In the genomic region with DNA sequence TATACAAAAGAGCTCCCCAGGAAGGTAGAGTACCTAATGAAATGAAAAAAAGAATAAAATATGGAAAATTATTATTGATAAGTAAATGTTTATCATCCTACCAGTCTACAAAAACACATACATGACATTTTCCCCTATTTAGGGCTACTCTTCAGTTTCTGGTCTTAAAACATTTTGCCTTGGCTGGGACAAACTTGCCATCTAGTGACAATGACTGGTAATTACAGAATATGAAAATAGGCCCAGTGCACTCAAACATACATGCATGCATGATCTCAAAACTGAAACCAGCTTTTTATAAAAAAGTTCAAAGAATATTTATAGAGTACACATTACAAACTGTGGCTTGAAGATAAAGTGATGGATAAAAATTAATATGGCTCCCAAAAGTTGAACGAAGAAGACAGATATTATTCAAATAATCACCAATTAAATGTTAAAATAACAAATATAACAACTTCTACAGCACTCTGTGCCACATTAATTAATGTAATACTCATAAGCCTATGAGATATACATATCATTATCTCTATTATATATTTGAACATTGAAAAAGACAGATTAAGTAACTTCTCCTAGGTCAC, we compare ENCODE assay signal across 8 cellular contexts. TPM values are rescaled to one million over a fixed set of nuclear protein-coding genes. Genes with fewer than 3 reads are reported as not detected.
DNase-seq lines count a peak whose midpoint lies in the region; ATAC-seq and TF ChIP-seq lines count a peak whose summit lies in the region.

No MANE protein-coding gene starts in this region.

- H3K27me3 Mint-ChIP-seq in central memory CD8-positive, alpha-beta T cell = no peaks in the 10 kb centered on the region
- H3K27me3 Mint-ChIP-seq in T-helper 2 cell treated with Interferon-gamma antibody and Interleukin-4, amounts not matched to agents 5 μg/mL and 100 μg/mL, for 36 hours (ENCODE audit: low read depth) = no peaks in the 10 kb centered on the region

- no peak overlapping the region for H3K27ac ChIP-seq in lung (ENCODE audit: low read depth in 1 of 2, low read length in 1 of 2)

- no peaks in the 10 kb centered on the region for H3K4me1 ChIP-seq in lung (ENCODE audit: control insufficient read depth in 2 of 2, insufficient read depth in 2 of 2, low read length in 2 of 2)

- peak; percentile 77 for TF ChIP-seq CTCF in lung (IDR thresholded peaks at IDR 0.05; ENCODE audit: control extremely low read depth, extremely low read depth)

- peaks cover 0 to 2% of the 10 kb centered on the region in 2 donors for H3K36me3 ChIP-seq in lung (ENCODE audit: control insufficient read depth in 2 of 2, insufficient read depth in 2 of 2, low read length in 2 of 2)

- no peak overlapping the region for H3K27ac Mint-ChIP-seq in central memory CD8-positive, alpha-beta T cell (ENCODE audit: low read depth)
- H3K27ac Mint-ChIP-seq in T-helper 2 cell treated with Interferon-gamma antibody and Interleukin-4, amounts not matched to agents 5 μg/mL and 100 μg/mL, for 36 hours = no peak overlapping the region

- no peaks in the 10 kb centered on the region for H3K27me3 ChIP-seq in lung (ENCODE audit: control insufficient read depth, insufficient read depth)

- no peaks in the 10 kb centered on the region for H3K4me1 Mint-ChIP-seq in central memory CD8-positive, alpha-beta T cell
- peaks cover 2% of the 10 kb centered on the region for H3K4me1 Mint-ChIP-seq in T-helper 2 cell treated with Interferon-gamma antibody and Interleukin-4, amounts not matched to agents 5 μg/mL and 100 μg/mL, for 36 hours (ENCODE audit: low read depth)

- no peak overlapping the region for H3K4me3 Mint-ChIP-seq in central memory CD8-positive, alpha-beta T cell
- no peak overlapping the region for H3K4me3 Mint-ChIP-seq in T-helper 2 cell treated with Interferon-gamma antibody and Interleukin-4, amounts not matched to agents 5 μg/mL and 100 μg/mL, for 36 hours

- H3K9me3 Mint-ChIP-seq in central memory CD8-positive, alpha-beta T cell = no peaks in the 10 kb centered on the region
- no peaks in the 10 kb centered on the region for H3K9me3 Mint-ChIP-seq in T-helper 2 cell treated with Interferon-gamma antibody and Interleukin-4, amounts not matched to agents 5 μg/mL and 100 μg/mL, for 36 hours

- DNase-seq in activated T-cell treated with anti-CD3 and anti-CD28 coated beads for 24 hours (ENCODE audit: low read depth) (peak; percentile 7), activated T-cell treated with anti-CD3 and anti-CD28 coated beads for 4 hours (no peak), NOMO-1 treated with dmso at 0.1 percent for 144 hours (lab: John Stamatoyannopoulos, UW; ENCODE audit: unreplicated experiment) (peak; percentile 27), lung (ENCODE audit: low spot score) (no peak)
- no peak for DNase-seq in central memory CD8-positive, alpha-beta T cell (ENCODE audit: low spot score in 2 of 2)
- no peak for DNase-seq in T-helper 2 cell treated with Interferon-gamma antibody and Interleukin-4, amounts not matched to agents 5 μg/mL and 100 μg/mL, for 36 hours (ENCODE audit: low spot score)

- ATAC-seq in GM21526 (IDR thresholded peaks at IDR 0.05; ENCODE audit: low FRiP score, unreplicated experiment) (peak; percentile 79), HG03575 (IDR thresholded peaks at IDR 0.05; ENCODE audit: extremely low read depth, insufficient number of reproducible peaks, low FRiP score, unreplicated experiment) (peak; percentile 60), lung (ENCODE audit: insufficient read depth, low FRiP score) (no peak)
- peak; percentile 75 for ATAC-seq in central memory CD8-positive, alpha-beta T cell (replicated peaks; ENCODE audit: extremely low read depth, poor library complexity, severe bottlenecking)

- 29 to 35% methylated on average over 1 of the region's 1 CpG for WGBS in lung, 2 donors

- no peak overlapping the region for H3K4me3 ChIP-seq in lung

- H3K36me3 Mint-ChIP-seq in central memory CD8-positive, alpha-beta T cell (ENCODE audit: insufficient read depth) = no peaks in the 10 kb centered on the region
- peaks cover 3% of the 10 kb centered on the region for H3K36me3 Mint-ChIP-seq in T-helper 2 cell treated with Interferon-gamma antibody and Interleukin-4, amounts not matched to agents 5 μg/mL and 100 μg/mL, for 36 hours (ENCODE audit: low read depth)

- no peaks in the 10 kb centered on the region for H3K9me3 ChIP-seq in lung (ENCODE audit: control insufficient read depth in 2 of 2, insufficient read depth in 1 of 2, low read length in 1 of 2)

RNA-seq across cellular contexts. Expression of a gene that starts 10.5 kb away (rescaled TPM):
- total RNA-seq in lung = 10 to 100 TPM; 21.6 to 60.5 TPM
- 10 to 100 TPM; 10.5 to 14.7 TPM for polyA plus RNA-seq in lung

RNA-seq across cellular contexts. Expression of a gene that starts 56.4 kb away (rescaled TPM):
- total RNA-seq in lung = 10 to 100 TPM; 13.4 to 40.4 TPM
- 10 to 100 TPM in 1 of 2 donors, 1 to 10 TPM in 1; 7.3 to 41.3 TPM for polyA plus RNA-seq in lung

Comparison
In these comparisons a context has a peak if more than half of its experiments do, and no peak if none do; other contexts are left out.
1. DNase-seq: peak in activated T-cell treated with anti-CD3 and anti-CD28 coated beads for 24 hours (single experiment) and NOMO-1 treated with dmso at 0.1 percent for 144 hours (single experiment); none in activated T-cell treated with anti-CD3 and anti-CD28 coated beads for 4 hours (single experiment), central memory CD8-positive, alpha-beta T cell (0 of 2), lung (single experiment) and T-helper 2 cell treated with Interferon-gamma antibody and Interleukin-4, amounts not matched to agents 5 μg/mL and 100 μg/mL, for 36 hours (single experiment).